14 cellular contexts compared by ENCODE assay signal in the genomic region with DNA sequence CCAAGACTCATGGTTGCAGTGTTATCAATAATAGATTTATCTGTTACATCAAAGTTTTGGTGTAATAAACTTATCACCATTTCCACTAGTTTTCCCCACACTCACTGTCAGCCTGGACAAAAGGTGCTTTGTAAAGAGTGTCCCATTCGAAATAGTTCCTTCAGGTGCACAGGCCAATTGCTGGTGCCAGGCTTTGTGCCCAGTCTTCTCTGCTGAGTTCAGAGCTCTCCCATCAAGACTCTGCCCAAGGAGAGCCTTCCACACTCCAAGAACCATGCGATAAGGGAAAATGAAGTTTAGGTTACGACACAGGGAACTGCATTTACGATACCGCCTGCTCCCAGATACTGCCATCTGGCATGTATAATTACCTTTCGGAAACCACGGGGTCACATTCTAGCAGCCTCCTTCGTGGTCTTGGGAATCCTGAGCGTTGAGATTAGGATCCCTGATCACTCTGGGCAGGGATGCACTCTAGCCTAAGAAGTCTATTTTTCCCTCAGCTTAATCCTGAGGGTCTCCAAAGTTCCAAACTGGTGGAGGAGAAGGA.
"Had no signal": no experiment of that assay in that cellular context is flagged by ENCODE, and none has a peak within 500 bp of the region (broad histone marks: within the 10 kb centered on the region; RNA-seq: fewer than 3 reads in every experiment).

No MANE protein-coding gene starts in this region.

- ATAC-seq: activated CD8-positive, alpha-beta T cell treated with anti-CD3 and anti-CD28 coated beads, Interleukin-2, amount 10 ng/mL, durations not matched to agents 7 days and 5 days; heart left ventricle; stimulated activated naive CD8-positive, alpha-beta T cell treated with anti-CD3 and anti-CD28 coated beads, Interleukin-15, amount 100 ng/mL, for 72 hours had no signal

- H3K4me1 ChIP-seq: parathyroid adenoma had no signal

- DNase-seq: activated CD4-positive, alpha-beta T cell treated with anti-CD3 and anti-CD28 coated beads for 1 hour; activated CD8-positive, alpha-beta memory T cell treated with anti-CD3 and anti-CD28 coated beads, Interleukin-2, amount 50 U/mL, for 48 hours; activated CD8-positive, alpha-beta T cell treated with anti-CD3 and anti-CD28 coated beads, Interleukin-2, amount 10 ng/mL, durations not matched to agents 7 days and 5 days; activated naive CD8-positive, alpha-beta T cell treated with anti-CD3 and anti-CD28 coated beads, Interleukin-2, amount 10 ng/mL, durations not matched to agents 7 days and 5 days; anterior cingulate cortex; caudate nucleus; cortex of kidney; effector CD8-positive, alpha-beta T cell; foreskin melanocyte; heart left ventricle; stimulated activated CD4-positive, alpha-beta T cell treated with anti-CD3 and anti-CD28 coated beads, Interleukin-4, amount 100 ng/mL, for 4 hours; stimulated activated naive CD8-positive, alpha-beta T cell treated with anti-CD3 and anti-CD28 coated beads, Interleukin-15, amount 100 ng/mL, for 72 hours had no signal

- H2AFZ ChIP-seq: parathyroid adenoma had no signal

- H3K9ac ChIP-seq: parathyroid adenoma had no signal

- H3K36me3 ChIP-seq: heart left ventricle, thoracic aorta had no signal

- H3K4me3 ChIP-seq: heart left ventricle, thoracic aorta had no signal

- H3K79me2 ChIP-seq: parathyroid adenoma had no signal

- H3K27ac ChIP-seq: heart left ventricle, parathyroid adenoma, thoracic aorta had no signal

- H3K27me3 ChIP-seq: heart left ventricle had no signal

- H3K9me3 ChIP-seq: heart left ventricle, thoracic aorta had no signal
